In genomic region chr10:36381748-36382147, GRCh38 we compare ENCODE assay signal across 19 cellular contexts.
DNase-seq lines count a peak whose midpoint lies in the region; ATAC-seq and TF ChIP-seq lines count a peak whose summit lies in the region.
"Had no signal": no experiment of that assay in that cellular context is flagged by ENCODE, and none has a peak within 500 bp of the region (broad histone marks: within the 10 kb centered on the region; RNA-seq: fewer than 3 reads in every experiment).

No MANE protein-coding gene starts in this region.

- H3K36me3 ChIP-seq in mammary epithelial cell (ENCODE audit: insufficient read depth, low read length), result no peaks in the 10 kb centered on the region
- H3K36me3 ChIP-seq in aorta (ENCODE audit: control insufficient read depth in 1 of 2, insufficient read depth in 2 of 2, low read length in 1 of 2), result no peaks in the 10 kb centered on the region
- H3K36me3 ChIP-seq in left lung, result no peaks in the 10 kb centered on the region
- H3K36me3 ChIP-seq: BLaER1 treated with 17β-estradiol and CSF1 and Interleukin-3, amounts not matched to agents 10 nM and 100 nM had no signal

- H3K4me1 ChIP-seq in mammary epithelial cell (ENCODE audit: insufficient read depth, low read length) (no peaks in the 10 kb centered on the region), aorta (ENCODE audit: control insufficient read depth in 1 of 2, insufficient read depth in 2 of 2, low read length in 2 of 2) (peaks cover 0 to 3% of the 10 kb centered on the region in 2 donors), left lung (no peaks in the 10 kb centered on the region)

- dilution Hi-C loops in mammary epithelial cell (cut with HindIII; ENCODE audit: low sequenced_read_pairs), result no loop called here

- TF ChIP-seq CTCF in mammary epithelial cell (conservative IDR thresholded peaks at IDR 0.05 in 1 of 2, IDR thresholded peaks at IDR 0.05 in 1 of 2; ENCODE audit: extremely low read depth in 1 of 2, insufficient read depth in 1 of 2, low read depth in 1 of 2, low read length in 2 of 2), result no peak
- TF ChIP-seq CTCF in MCF 10A (IDR thresholded peaks at IDR 0.05; ENCODE audit: unreplicated experiment), result no peak
- TF ChIP-seq CTCF in left lung (IDR thresholded peaks at IDR 0.05), result no peak

- no peak overlapping the region for H3K9ac ChIP-seq in mammary epithelial cell (ENCODE audit: insufficient read depth, low read length)
- H3K9ac ChIP-seq: BLaER1 treated with 17β-estradiol and CSF1 and Interleukin-3, amounts not matched to agents 10 nM and 100 nM had no signal

- no peak overlapping the region for H3K27ac ChIP-seq in mammary epithelial cell (ENCODE audit: insufficient read depth, low read depth, low read length)
- H3K27ac ChIP-seq in aorta (ENCODE audit: low read depth in 1 of 2, low read length in 2 of 2), result no peak overlapping the region
- H3K27ac ChIP-seq in left lung, result no peak overlapping the region
- H3K27ac ChIP-seq: BLaER1 treated with 17β-estradiol and CSF1 and Interleukin-3, amounts not matched to agents 10 nM and 100 nM; HL-60 had no signal

- no peaks in the 10 kb centered on the region for H3K36me3 Mint-ChIP-seq in MCF 10A (ENCODE audit: insufficient read depth, unreplicated experiment)
- H3K36me3 Mint-ChIP-seq: CD8-positive, alpha-beta T cell had no signal

- CTCF ChIA-PET in mammary epithelial cell (lab: Charles Lee; ENCODE audit: low non-redundant PET) (no interaction called here), MCF 10A (lab: Yijun Ruan, JAX) (interaction anchor here (1.2 kb wide), 1 partner anchor 14 kb away, joined by 3 read pairs; no protein-coding TSS in a partner anchor)

- H3K27me3 ChIP-seq in mammary epithelial cell (ENCODE audit: insufficient read depth, low read length) (no peaks in the 10 kb centered on the region), aorta (ENCODE audit: control insufficient read depth in 1 of 2, insufficient read depth in 2 of 2, low read length in 1 of 2) (no peaks in the 10 kb centered on the region), left lung (no peaks in the 10 kb centered on the region)
- H3K27me3 ChIP-seq: BLaER1 treated with 17β-estradiol and CSF1 and Interleukin-3, amounts not matched to agents 10 nM and 100 nM had no signal

- peak; percentile 89 for ATAC-seq in sciatic nerve
- ATAC-seq in aorta (ENCODE audit: low FRiP score), result peak; percentile 60
- ATAC-seq in left lung, result no peak
- ATAC-seq in GM18520 (IDR thresholded peaks at IDR 0.05; ENCODE audit: unreplicated experiment), result no peak
- no peak for ATAC-seq in left ventricle myocardium superior
- ATAC-seq: CD8-positive, alpha-beta T cell; GM23338; HCT116 had no signal

- no peaks in the 10 kb centered on the region for H4K20me1 ChIP-seq in mammary epithelial cell (ENCODE audit: insufficient read depth, low read length)
- H4K20me1 ChIP-seq: BLaER1 treated with 17β-estradiol and CSF1 and Interleukin-3, amounts not matched to agents 10 nM and 100 nM had no signal

- BruUV-seq in mammary epithelial cell (replicated peaks; lab: Mats Ljungman, UMichigan) (no TSS peak), MCF 10A (replicated peaks; lab: Mats Ljungman, UMichigan) (no TSS peak)

- H2AFZ ChIP-seq in mammary epithelial cell (ENCODE audit: low read depth, low read length), result peak overlapping the region; percentile 49
- H2AFZ ChIP-seq: GM23338 had no signal

- POLR2A ChIA-PET in MCF 10A (lab: Yijun Ruan, JAX), result no interaction called here

- H3K4me2 ChIP-seq in mammary epithelial cell (ENCODE audit: insufficient read depth, low read depth, low read length), result no peak overlapping the region
- H3K4me2 ChIP-seq: BLaER1 treated with 17β-estradiol and CSF1 and Interleukin-3, amounts not matched to agents 10 nM and 100 nM; GM23338 had no signal

- peaks cover 8% of the 10 kb centered on the region for H3K9me3 Mint-ChIP-seq in MCF 10A (ENCODE audit: unreplicated experiment)
- H3K9me3 Mint-ChIP-seq: GM23338 had no signal

- H3K9me3 ChIP-seq in mammary epithelial cell (replicated peaks; ENCODE audit: insufficient read depth, low read length), result no peaks in the 10 kb centered on the region
- H3K9me3 ChIP-seq in aorta (ENCODE audit: control insufficient read depth, low read length), result no peaks in the 10 kb centered on the region
- peaks cover 0 to 22% of the 10 kb centered on the region in 2 donors for H3K9me3 ChIP-seq in left lung

- H3K4me1 Mint-ChIP-seq in MCF 10A (ENCODE audit: insufficient read depth, unreplicated experiment), result no peaks in the 10 kb centered on the region
- H3K4me1 Mint-ChIP-seq: B cell, GM23338 had no signal

- H3K4me3 Mint-ChIP-seq in MCF 10A (ENCODE audit: unreplicated experiment), result no peak overlapping the region
- H3K4me3 Mint-ChIP-seq: B cell; CD8-positive, alpha-beta T cell; GM23338; HFFc6 had no signal

- no peaks in the 10 kb centered on the region for H3K27me3 Mint-ChIP-seq in MCF 10A (ENCODE audit: insufficient read depth, unreplicated experiment)
- H3K27me3 Mint-ChIP-seq: B cell had no signal

- no peaks in the 10 kb centered on the region for H3K79me2 ChIP-seq in mammary epithelial cell (ENCODE audit: insufficient read depth, low read length)

- no peak overlapping the region for H3K27ac Mint-ChIP-seq in MCF 10A (ENCODE audit: low read depth, unreplicated experiment)
- H3K27ac Mint-ChIP-seq: B cell; CD8-positive, alpha-beta T cell; GM23338; HFFc6 had no signal

- DNase-seq in mammary epithelial cell (no peak), MCF 10A (ENCODE audit: unreplicated experiment) (no peak), myocyte (ENCODE audit: low read depth) (peak; percentile 55), sciatic nerve (ENCODE audit: low spot score) (no peak), aorta (no peak), left lung (no peak), left ventricle myocardium superior (no peak)
- DNase-seq: 8988T; Calu3; CD8-positive, alpha-beta T cell; DMS79 treated with DMSO at 0.1 percent for 48 hours; GF-D8; HFFc6 had no signal

- 20% methylated on average over 1 of the region's 1 CpG for WGBS in mammary epithelial cell (ENCODE audit: low coverage, missing lambda C conversion rate)
- WGBS in aorta, 2 donors, result 0% methylated on average over 1 of the region's 1 CpG

- no peak overlapping the region for H3K4me3 ChIP-seq in mammary epithelial cell (replicated peaks in 1 of 3; ENCODE audit: insufficient read depth in 1 of 3, low read depth in 2 of 3, low read length in 3 of 3)
- H3K4me3 ChIP-seq in aorta (ENCODE audit: low read length in 2 of 2), result no peak overlapping the region
- H3K4me3 ChIP-seq in left lung, result no peak overlapping the region
- H3K4me3 ChIP-seq: BLaER1 treated with 17β-estradiol and CSF1 and Interleukin-3, amounts not matched to agents 10 nM and 100 nM; GM23338 had no signal

- in situ Hi-C loops in mammary epithelial cell (cut with MboI; ENCODE audit: low sequenced_read_pairs in 2 of 2), result no loop called here

- intact Hi-C loops in mammary epithelial cell (cut with micrococcal nuclease), result no loop called here
- intact Hi-C loops in MCF 10A (cut with micrococcal nuclease), result no loop called here
- intact Hi-C loops in sciatic nerve (cut with DNase I), result no loop called here
- intact Hi-C loops in aorta (cut with DNase I), result no loop called here
- intact Hi-C loops in left lung (cut with DNase I), result no loop called here
- intact Hi-C loops in left ventricle myocardium superior (cut with micrococcal nuclease), result no loop called here

Comparison
In these comparisons a context has a peak if more than half of its experiments do, and no peak if none do; other contexts are left out.
1. ATAC-seq: peak in sciatic nerve (single experiment) and aorta (single experiment); none in left lung (single experiment), GM18520 (single experiment) and left ventricle myocardium superior (single experiment).